ENCODE assay signal across 8 cellular contexts in the genomic region with DNA sequence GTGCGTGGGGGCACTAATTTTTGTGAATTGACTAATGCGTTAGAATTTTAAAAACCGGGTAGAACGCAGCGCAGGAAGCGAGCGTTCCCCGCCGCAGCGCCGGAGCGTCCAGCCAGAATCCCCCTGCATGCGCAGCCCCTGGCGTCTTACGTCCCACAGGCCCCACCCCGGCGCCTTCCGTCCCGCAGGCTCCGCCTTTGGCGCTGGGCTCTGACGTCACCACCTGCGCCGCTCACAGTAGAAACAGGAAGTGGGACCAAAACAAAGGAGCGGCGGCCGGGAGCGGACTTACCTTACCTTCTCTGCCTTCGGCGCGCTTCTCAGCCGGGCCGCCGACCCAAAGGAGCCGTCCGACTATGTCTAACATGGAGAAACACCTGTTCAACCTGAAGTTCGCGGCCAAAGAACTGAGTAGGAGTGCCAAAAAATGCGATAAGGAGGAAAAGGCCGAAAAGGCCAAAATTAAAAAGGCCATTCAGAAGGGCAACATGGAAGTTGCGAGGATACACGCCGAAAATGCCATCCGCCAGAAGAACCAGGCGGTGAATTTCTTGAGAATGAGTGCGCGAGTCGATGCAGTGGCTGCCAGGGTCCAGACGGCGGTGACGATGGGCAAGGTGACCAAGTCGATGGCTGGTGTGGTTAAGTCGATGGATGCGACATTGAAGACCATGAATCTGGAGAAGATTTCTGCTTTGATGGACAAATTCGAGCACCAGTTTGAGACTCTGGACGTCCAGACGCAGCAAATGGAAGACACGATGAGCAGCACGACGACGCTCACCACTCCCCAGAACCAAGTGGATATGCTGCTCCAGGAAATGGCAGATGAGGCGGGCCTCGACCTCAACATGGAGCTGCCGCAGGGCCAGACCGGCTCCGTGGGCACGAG. TPM values are rescaled to one million over a fixed set of nuclear protein-coding genes. Genes with fewer than 3 reads are reported as not detected.
DNase-seq lines count a peak whose midpoint lies in the region; ATAC-seq and TF ChIP-seq lines count a peak whose summit lies in the region.

A gene with protein sequence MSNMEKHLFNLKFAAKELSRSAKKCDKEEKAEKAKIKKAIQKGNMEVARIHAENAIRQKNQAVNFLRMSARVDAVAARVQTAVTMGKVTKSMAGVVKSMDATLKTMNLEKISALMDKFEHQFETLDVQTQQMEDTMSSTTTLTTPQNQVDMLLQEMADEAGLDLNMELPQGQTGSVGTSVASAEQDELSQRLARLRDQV (plus strand): TSS at position 258 of the 892 bp plus-strand sequence. CDS start 99 bp downstream, at position 357.

- intact Hi-C loops in colonic mucosa (cut with DNase I), result loop anchor here (10.0 kb wide), 1 partner anchor 53 kb away; the partner anchor contains the start of gene MPPE1

- H3K27ac ChIP-seq in colonic mucosa (peak within 1 kb of the TSS; percentile 84), layer of hippocampus (ENCODE audit: low read depth, low read length) (peak within 1 kb of the TSS; percentile 91)

- TF ChIP-seq CTCF in colonic mucosa (IDR thresholded peaks at IDR 0.05), result no peak

- peak; percentile 93 for ATAC-seq in HG03442 (IDR thresholded peaks at IDR 0.05; ENCODE audit: unreplicated experiment)

- peak within 1 kb of the TSS; percentile 77 for H3K4me3 ChIP-seq in colonic mucosa

- no peaks in the 10 kb centered on the region for H3K36me3 ChIP-seq in colonic mucosa

- peak; percentile 98 for DNase-seq in Ammon's horn (ENCODE audit: low spot score)
- peak; percentile 93 for DNase-seq in GM19238 (ENCODE audit: insufficient read length, low spot score)
- DNase-seq in NCI-H524 treated with DMSO at 0.1 percent for 48 hours (lab: John Stamatoyannopoulos, UW), result peak; percentile 16
- DNase-seq in activated CD4-positive, alpha-beta T cell treated with anti-CD3 and anti-CD28 coated beads for 48 hours, result peak; percentile 98
- DNase-seq in colonic mucosa, result peak; percentile 99
- DNase-seq in stimulated activated CD4-positive, alpha-beta T cell treated with anti-CD3 and anti-CD28 coated beads, Interleukin-1b, Interleukin-23, amount 100 ng/mL, for 4 hours (ENCODE audit: low read depth in 2 of 2), result peak; percentile 91 to 95

- H3K27me3 ChIP-seq in colonic mucosa, result no peaks in the 10 kb centered on the region
- no peaks in the 10 kb centered on the region for H3K27me3 ChIP-seq in layer of hippocampus (ENCODE audit: control insufficient read depth, insufficient read depth, low read length)

- H3K4me1 ChIP-seq in colonic mucosa, result peaks cover 13% of the 10 kb centered on the region

- H3K9ac ChIP-seq in colonic mucosa (ENCODE audit: low read depth in 2 of 2, low read length in 2 of 2), result peak within 1 kb of the TSS; percentile 92 to 100

- H3K9me3 ChIP-seq in colonic mucosa, result no peaks in the 10 kb centered on the region

RNA-seq across cellular contexts. Expression of the gene that starts here (rescaled TPM):
- 10 to 100 TPM; 42.3 to 80.1 TPM for total RNA-seq in colonic mucosa

Comparison
In these comparisons a context has a peak if more than half of its experiments do, and no peak if none do; other contexts are left out.
1. Peak in every context shown above with its lines: DNase-seq, ATAC-seq, H3K4me3 ChIP-seq and H3K27ac ChIP-seq.
2. DNase-seq: peak in every context shown above with its lines; median percentile 99 in colonic mucosa; 98 in Ammon's horn; 98 in activated CD4-positive, alpha-beta T cell treated with anti-CD3 and anti-CD28 coated beads for 48 hours; 93 in GM19238; 93 in stimulated activated CD4-positive, alpha-beta T cell treated with anti-CD3 and anti-CD28 coated beads, Interleukin-1b, Interleukin-23, amount 100 ng/mL, for 4 hours; 16 in NCI-H524 treated with DMSO at 0.1 percent for 48 hours.